In the genomic region with DNA sequence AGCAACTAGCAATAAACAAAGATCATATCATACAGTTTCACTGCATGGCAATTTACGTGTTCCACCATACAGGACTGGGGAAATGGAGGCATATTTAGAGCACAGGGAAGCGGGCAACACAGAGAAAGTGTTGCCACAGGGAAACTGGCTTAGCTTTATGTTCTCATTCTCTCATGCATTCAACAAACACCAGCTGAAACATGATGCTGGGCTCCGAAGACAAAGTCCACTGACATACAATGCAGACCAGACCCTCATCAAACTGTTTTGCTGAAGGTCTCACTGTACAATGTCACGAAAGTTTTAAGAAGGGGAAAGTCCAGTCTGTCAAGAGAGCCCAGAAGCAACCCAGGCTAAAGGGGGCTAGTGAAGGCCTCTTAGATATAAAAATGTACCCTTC, we compare ENCODE assay signal across 9 cellular contexts.
"Had no signal": no experiment of that assay in that cellular context is flagged by ENCODE, and none has a peak within 500 bp of the region (broad histone marks: within the 10 kb centered on the region; RNA-seq: fewer than 3 reads in every experiment).

No MANE protein-coding gene starts in this region.

- DNase-seq: H9, HCEC 1CT, IMR-90, KG1 had no signal

- FAIRE-seq: H1, H54, K562 had no signal

- H2AFZ ChIP-seq: GM23338 had no signal

- H3K4me3 ChIP-seq: GM23338, K562 had no signal

- H3K4me2 ChIP-seq: GM23338 had no signal

- H3K27ac ChIP-seq: HL-60 had no signal

- ATAC-seq: GM23338, K562 had no signal
